ENCODE assay signal across 12 cellular contexts in genomic region chr5:77144837-77145139, GRCh38.
"Had no signal": no experiment of that assay in that cellular context is flagged by ENCODE, and none has a peak within 500 bp of the region (broad histone marks: within the 10 kb centered on the region; RNA-seq: fewer than 3 reads in every experiment).

No MANE protein-coding gene starts in this region.

- H3K27ac Mint-ChIP-seq: activated B cell treated with CpG ODN at 0.5 μM for 24 hours; activated CD4-positive, alpha-beta T cell treated with anti-CD3 and anti-CD28 coated beads, Interleukin-2, amount 10 ng/mL, durations not matched to agents 24 days and 14 days; activated naive CD8-positive, alpha-beta T cell treated with anti-CD3 and anti-CD28 coated beads, Interleukin-2, amount 50 U/mL, for 24 hours; endodermal cell; mesothelial cell of epicardium; nephron progenitor cell; stimulated activated naive CD8-positive, alpha-beta T cell treated with anti-CD3 and anti-CD28 coated beads, Interleukin-15, Interleukin-2, amounts not matched to agents 100 ng/mL and 50 ng/mL, for 24 hours; T-helper 1 cell treated with Interleukin-12 subunit alpha and Interleukin-12 subunit beta and Interleukin-4 antibody, amounts not matched to agents 30 μg/mL and 1 μg/mL, for 36 hours had no signal

- H3K4me1 ChIP-seq: testis had no signal

- ATAC-seq: activated naive CD8-positive, alpha-beta T cell treated with anti-CD3 and anti-CD28 coated beads, Interleukin-2, amount 50 U/mL, for 24 hours had no signal

- FAIRE-seq: astrocyte, bronchial epithelial cell had no signal

- H3K27ac ChIP-seq: testis had no signal

- H3K9me3 ChIP-seq: testis had no signal

- H3K4me3 Mint-ChIP-seq: activated B cell treated with CpG ODN at 0.5 μM for 24 hours; activated CD4-positive, alpha-beta T cell treated with anti-CD3 and anti-CD28 coated beads, Interleukin-2, amount 10 ng/mL, durations not matched to agents 24 days and 14 days; activated naive CD8-positive, alpha-beta T cell treated with anti-CD3 and anti-CD28 coated beads, Interleukin-2, amount 50 U/mL, for 24 hours; endodermal cell; mesothelial cell of epicardium; nephron progenitor cell; stimulated activated naive CD8-positive, alpha-beta T cell treated with anti-CD3 and anti-CD28 coated beads, Interleukin-15, Interleukin-2, amounts not matched to agents 100 ng/mL and 50 ng/mL, for 24 hours; T-helper 1 cell treated with Interleukin-12 subunit alpha and Interleukin-12 subunit beta and Interleukin-4 antibody, amounts not matched to agents 30 μg/mL and 1 μg/mL, for 36 hours had no signal

- H3K4me3 ChIP-seq: lung, testis had no signal

- H3K9me3 Mint-ChIP-seq: activated B cell treated with CpG ODN at 0.5 μM for 24 hours; activated CD4-positive, alpha-beta T cell treated with anti-CD3 and anti-CD28 coated beads, Interleukin-2, amount 10 ng/mL, durations not matched to agents 24 days and 14 days; activated naive CD8-positive, alpha-beta T cell treated with anti-CD3 and anti-CD28 coated beads, Interleukin-2, amount 50 U/mL, for 24 hours; endodermal cell; nephron progenitor cell; stimulated activated naive CD8-positive, alpha-beta T cell treated with anti-CD3 and anti-CD28 coated beads, Interleukin-15, Interleukin-2, amounts not matched to agents 100 ng/mL and 50 ng/mL, for 24 hours; T-helper 1 cell treated with Interleukin-12 subunit alpha and Interleukin-12 subunit beta and Interleukin-4 antibody, amounts not matched to agents 30 μg/mL and 1 μg/mL, for 36 hours had no signal

- H3K4me1 Mint-ChIP-seq: mesothelial cell of epicardium had no signal

- DNase-seq: activated B cell treated with CpG ODN at 0.5 μM for 24 hours had no signal

- H3K27me3 ChIP-seq: testis had no signal

- H3K27me3 Mint-ChIP-seq: stimulated activated naive CD8-positive, alpha-beta T cell treated with anti-CD3 and anti-CD28 coated beads, Interleukin-15, Interleukin-2, amounts not matched to agents 100 ng/mL and 50 ng/mL, for 24 hours had no signal
